Comparison of ENCODE assay signal across 24 cellular contexts in the genomic region with DNA sequence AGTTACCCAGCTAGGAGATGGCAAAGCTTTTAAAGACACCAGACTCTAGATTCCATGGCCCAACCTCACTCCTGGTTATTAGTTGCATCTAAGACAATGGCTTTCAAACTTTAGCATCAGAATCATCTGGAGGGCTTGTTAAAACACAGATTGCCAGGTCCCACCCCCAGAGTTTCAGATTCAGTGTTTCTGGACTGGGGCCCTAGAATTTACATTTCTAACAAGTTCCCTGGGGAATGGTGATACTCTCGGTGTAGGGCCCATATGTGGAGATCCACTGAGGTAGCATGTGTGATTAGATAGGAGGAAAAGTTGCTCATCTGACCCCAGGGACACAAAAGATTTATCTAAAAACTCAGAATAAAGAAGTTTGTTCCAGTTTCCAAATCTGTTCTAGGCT. TPM values are rescaled to one million over a fixed set of nuclear protein-coding genes. Genes with fewer than 3 reads are reported as not detected.
DNase-seq lines count a peak whose midpoint lies in the region; ATAC-seq, FAIRE-seq and TF ChIP-seq lines count a peak whose summit lies in the region.
"Had no signal": no experiment of that assay in that cellular context is flagged by ENCODE, and none has a peak within 500 bp of the region (broad histone marks: within the 10 kb centered on the region; RNA-seq: fewer than 3 reads in every experiment).

No MANE protein-coding gene starts in this region.

- TF ChIP-seq CTCF in GM12878 (IDR thresholded peaks at IDR 0.05 in 2 of 3, conservative IDR thresholded peaks at IDR 0.05 in 1 of 3; ENCODE audit: control insufficient read depth in 2 of 3, extremely low read depth in 1 of 3, insufficient read depth in 1 of 3, low read depth in 3 of 3, low read length in 3 of 3) (no peak), WERI-Rb-1 (IDR thresholded peaks at IDR 0.05; ENCODE audit: low read depth, low read length) (no peak)

- H3K4me3 Mint-ChIP-seq in naive thymus-derived CD8-positive, alpha-beta T cell = no peak overlapping the region
- H3K4me3 Mint-ChIP-seq: activated CD4-positive, alpha-beta T cell treated with anti-CD3 and anti-CD28 coated beads for 36 hours; HFFc6; neural progenitor cell; T-cell had no signal

- no peaks in the 10 kb centered on the region for H3K9me3 ChIP-seq in GM12878 (replicated peaks; ENCODE audit: control insufficient read depth, insufficient read depth, low read length)
- H3K9me3 ChIP-seq in WERI-Rb-1 (ENCODE audit: severe bottlenecking) = no peaks in the 10 kb centered on the region
- H3K9me3 ChIP-seq: Peyer's patch, sigmoid colon had no signal

- H3K36me3 Mint-ChIP-seq in naive thymus-derived CD8-positive, alpha-beta T cell = no peaks in the 10 kb centered on the region
- H3K36me3 Mint-ChIP-seq: neural progenitor cell, T-cell had no signal

- no TSS peak for BruUV-seq in GM12878 (replicated peaks; lab: Mats Ljungman, UMichigan)

- H4K20me1 ChIP-seq in GM12878 (ENCODE audit: control insufficient read depth, insufficient read depth) = no peaks in the 10 kb centered on the region

- H3K4me1 ChIP-seq in GM12878 (ENCODE audit: control insufficient read depth, insufficient read depth, low read length) = peaks cover 6% of the 10 kb centered on the region
- H3K4me1 ChIP-seq: Peyer's patch had no signal

- no peaks in the 10 kb centered on the region for H3K36me3 ChIP-seq in GM12878 (ENCODE audit: control insufficient read depth in 2 of 2, insufficient read depth in 2 of 2, low read length in 1 of 2)
- H3K36me3 ChIP-seq in WERI-Rb-1 = no peaks in the 10 kb centered on the region
- H3K36me3 ChIP-seq: cardiac muscle cell, neural progenitor cell, Peyer's patch, sigmoid colon had no signal

- no peaks in the 10 kb centered on the region for H3K27me3 ChIP-seq in GM12878 (replicated peaks in 1 of 2; ENCODE audit: control insufficient read depth in 2 of 2, insufficient read depth in 2 of 2, low read length in 1 of 2)
- H3K27me3 ChIP-seq in WERI-Rb-1 (ENCODE audit: insufficient read depth, low read depth, severe bottlenecking) = peaks cover 11% of the 10 kb centered on the region
- H3K27me3 ChIP-seq: cardiac muscle cell, neural progenitor cell, Peyer's patch, sigmoid colon had no signal

- RAD21 ChIA-PET in GM12878 (lab: Charles Lee; ENCODE audit: unreplicated experiment) = no interaction called here

- 0% methylated on average over 1 of the region's 1 CpG for WGBS in GM12878 (ENCODE audit: insufficient coverage, insufficient replicate concordance, low lambda C conversion rate, missing lambda C conversion rate)

- peak; percentile 11 for FAIRE-seq in GM19239 (lab: Jason Lieb, UNC)
- no peak for FAIRE-seq in GM12878 (lab: Jason Lieb, UNC)
- FAIRE-seq: urothelium cell line had no signal

- ATAC-seq in GM21619 (IDR thresholded peaks at IDR 0.05; ENCODE audit: unreplicated experiment) (peak; percentile 44), HG02938 (IDR thresholded peaks at IDR 0.05; ENCODE audit: unreplicated experiment) (peak; percentile 4), GM12878 (no peak)
- no peak for ATAC-seq in naive thymus-derived CD8-positive, alpha-beta T cell
- ATAC-seq: activated CD4-positive, alpha-beta T cell treated with anti-CD3 and anti-CD28 coated beads for 36 hours; T-cell had no signal

- intact Hi-C loops in GM12878 (cut with micrococcal nuclease; ENCODE audit: unreplicated experiment) = no loop called here

- peaks cover 0 to 2% (median 0%) of the 10 kb centered on the region in 5 donors for H3K27me3 Mint-ChIP-seq in naive thymus-derived CD8-positive, alpha-beta T cell
- H3K27me3 Mint-ChIP-seq: activated CD4-positive, alpha-beta T cell treated with anti-CD3 and anti-CD28 coated beads for 36 hours; T-cell had no signal

- no peaks in the 10 kb centered on the region for H3K4me1 Mint-ChIP-seq in naive thymus-derived CD8-positive, alpha-beta T cell
- H3K4me1 Mint-ChIP-seq: activated CD4-positive, alpha-beta T cell treated with anti-CD3 and anti-CD28 coated beads for 36 hours; T-cell had no signal

- SMC1A ChIA-PET in GM12878 (lab: Charles Lee; ENCODE audit: uncharacterized antibody, unreplicated experiment) = no interaction called here

- in situ Hi-C loops in GM12878 (cut with MboI) = no loop called here

- no peak overlapping the region for H3K4me2 ChIP-seq in GM12878 (ENCODE audit: control insufficient read depth, insufficient read depth)
- H3K4me2 ChIP-seq: neural progenitor cell had no signal

- H3K4me3 ChIP-seq in GM12878 (no peak overlapping the region), WERI-Rb-1 (ENCODE audit: low read depth, low read length) (no peak overlapping the region)
- H3K4me3 ChIP-seq: cardiac muscle cell, GM23248, neural progenitor cell, Peyer's patch, sigmoid colon had no signal

- TF ChIP-seq EP300 in GM12878 (IDR thresholded peaks at IDR 0.05; ENCODE audit: borderline replicate concordance in 1 of 2, control insufficient read depth in 1 of 2, low read depth in 2 of 2, low read length in 2 of 2) = no peak

- TF ChIP-seq POLR2A in GM12878 (IDR thresholded peaks at IDR 0.05; ENCODE audit: low read depth, low read length) = no peak

- no peak for TF ChIP-seq RAD21 in GM12878 (IDR thresholded peaks at IDR 0.05; ENCODE audit: insufficient read depth, low read depth, low read length)

- no peak overlapping the region for H3K9ac ChIP-seq in GM12878 (ENCODE audit: control insufficient read depth, insufficient read depth, low read length)
- H3K9ac ChIP-seq: GM23248, neural progenitor cell had no signal

- H3K27ac Mint-ChIP-seq in naive thymus-derived CD8-positive, alpha-beta T cell = no peak overlapping the region
- H3K27ac Mint-ChIP-seq: activated CD4-positive, alpha-beta T cell treated with anti-CD3 and anti-CD28 coated beads for 36 hours; HFFc6; neural progenitor cell; T-cell had no signal

- H3K9me3 Mint-ChIP-seq in naive thymus-derived CD8-positive, alpha-beta T cell = no peaks in the 10 kb centered on the region
- H3K9me3 Mint-ChIP-seq: neural progenitor cell, T-cell had no signal

- H3K27ac ChIP-seq in GM12878 (ENCODE audit: control insufficient read depth, insufficient read depth) (no peak overlapping the region), WERI-Rb-1 (no peak overlapping the region)
- H3K27ac ChIP-seq: C4-2B, cardiac muscle cell, GM23248, neural progenitor cell, Peyer's patch, sigmoid colon had no signal

- DNase-seq in GM19239 (ENCODE audit: insufficient read length, low spot score) (no peak), GM12878 (ENCODE audit: low read depth, low spot score) (no peak), WERI-Rb-1 (no peak)
- no peak for DNase-seq in stimulated activated CD4-positive, alpha-beta T cell treated with anti-CD3 and anti-CD28 coated beads, Interleukin-2, amount 100 ng/mL, for 24 hours
- no peak for DNase-seq in naive thymus-derived CD8-positive, alpha-beta T cell
- DNase-seq: activated CD4-positive, alpha-beta T cell treated with anti-CD3 and anti-CD28 coated beads for 36 hours; activated naive CD4-positive, alpha-beta T cell treated with anti-CD3 and anti-CD28 coated beads, Interleukin-2, amount 50 U/mL, for 16 hours; GM23248; HFFc6; kidney glomerular epithelial cell; Peyer's patch; sigmoid colon; T-cell had no signal

- POLR2A ChIA-PET in GM12878 (lab: Charles Lee) = no interaction called here
- POLR2A ChIA-PET in naive thymus-derived CD8-positive, alpha-beta T cell (lab: Charles Lee) = no interaction called here

- H2AFZ ChIP-seq in GM12878 (ENCODE audit: control insufficient read depth, low read depth, low read length) = peak overlapping the region; percentile 14
- H2AFZ ChIP-seq: GM23248, neural progenitor cell had no signal

- CTCF ChIA-PET in GM12878 (lab: Yijun Ruan, JAX) = interaction anchor here (0.7 to 2.3 kb wide), 4 partner anchors 21 to 146 kb away, joined by 3 to 14 read pairs (median 4); no protein-coding TSS in a partner anchor

- no peaks in the 10 kb centered on the region for H3K79me2 ChIP-seq in GM12878 (ENCODE audit: control insufficient read depth, insufficient read depth, low read length)

TF ChIP-seq in GM12878, 131 proteins besides CTCF, POLR2A, EP300 and RAD21 (continues in another document):
- peak; percentile 14 for TF ChIP-seq MEF2B (IDR thresholded peaks at IDR 0.05; ENCODE audit: partially characterized antibody, poor library complexity, severe bottlenecking)

RNA-seq across cellular contexts. Expression of a gene that starts 14.5 kb away (rescaled TPM):
- total RNA-seq in GM12878 (2013; cell fraction: nucleolus; rRNA removed) = not detected in 2 replicates
- not detected in 2 replicates for total RNA-seq in GM12878 (2014; rRNA removed)
- not detected in 2 replicates for total RNA-seq in GM12878 (2014; rRNA removed; fragmentation: Illumina TruSeq; extraction: Trizol)
- 0.93 and 1.2 TPM in 2 replicates for total RNA-seq in GM12878 (2021)
- not detected for polyA plus RNA-seq in GM12878 (2011; ENCODE audit: low read depth)
- not detected in 2 replicates for polyA plus RNA-seq in GM12878 (2011; rRNA removed)
- not detected in 2 replicates for polyA plus RNA-seq in GM12878 (2011; cell fraction: cytosol; rRNA removed)
- polyA plus RNA-seq in GM12878 (2011; cell fraction: nucleus; rRNA removed) = not detected in 2 replicates
- polyA plus RNA-seq in GM12878 (2012) = not detected in 2 replicates
- polyA plus RNA-seq in GM12878 (2014; fragmentation: Illumina TruSeq; extraction: Trizol) = not detected in 2 replicates
- polyA plus RNA-seq in GM12878 (2014; fragmentation: Nextera tagmentation; extraction: Ambion mirVana) = under 1 TPM in 1 of 2 experiments, not detected in 1; 0.05 TPM
- not detected in 2 replicates for polyA plus RNA-seq in GM12878 (2014; rRNA removed)
- polyA plus RNA-seq in GM12878 (2016; fragmentation: Nextera tagmentation; extraction: Ambion mirVana) = not detected
- not detected in 2 replicates for polyA minus RNA-seq in GM12878 (2011; rRNA and poly(A)+ RNA removed)
- not detected in 2 replicates for polyA minus RNA-seq in GM12878 (2011; cell fraction: cytosol; rRNA and poly(A)+ RNA removed)
- not detected in 2 replicates for polyA minus RNA-seq in GM12878 (2011; cell fraction: nucleus; rRNA and poly(A)+ RNA removed)
- total RNA-seq in naive thymus-derived CD8-positive, alpha-beta T cell = not detected
- polyA plus RNA-seq in naive thymus-derived CD8-positive, alpha-beta T cell = not detected
- total RNA-seq: activated CD4-positive, alpha-beta T cell treated with anti-CD3 and anti-CD28 coated beads for 36 hours; activated CD8-positive, alpha-beta memory T cell treated with anti-CD3 and anti-CD28 coated beads for 36 hours; fibroblast of lung; glomerular endothelial cell; GM23248; HFFc6; lung microvascular endothelial cell; posterior vena cava had no signal
- polyA plus RNA-seq: fibroblast of lung, GM23248 had no signal

Comparison
In these comparisons a context has a peak if more than half of its experiments do, and no peak if none do; other contexts are left out.
1. ATAC-seq: peak in GM21619 (single experiment) and HG02938 (single experiment); none in GM12878 (single experiment) and naive thymus-derived CD8-positive, alpha-beta T cell (0 of 2).